ENCODE assay signal across 8 cellular contexts in the genomic region with DNA sequence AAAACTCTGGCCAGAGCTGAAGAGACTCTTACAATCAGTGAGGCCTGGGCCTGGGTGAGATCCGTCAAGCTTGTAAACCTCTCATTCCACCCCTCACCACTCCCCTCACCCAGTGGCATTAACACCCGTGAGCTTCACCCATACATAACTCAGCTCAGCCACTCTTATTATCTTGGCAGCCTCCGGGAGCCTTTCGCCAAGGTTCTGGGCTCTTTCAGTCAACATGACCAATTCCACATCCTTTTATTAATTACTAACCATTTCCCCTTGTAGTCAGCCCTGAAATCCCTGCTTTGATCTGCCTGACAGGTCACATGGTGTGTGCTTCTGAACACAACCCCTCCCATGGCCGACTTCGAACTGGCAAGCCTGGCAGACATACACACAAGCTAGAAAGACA.
DNase-seq lines count a peak whose midpoint lies in the region; ATAC-seq and TF ChIP-seq lines count a peak whose summit lies in the region.

No MANE protein-coding gene starts in this region.

- H3K9me3 ChIP-seq in A673 (ENCODE audit: low read depth, low read length, poor library complexity, severe bottlenecking), result no peaks in the 10 kb centered on the region
- H3K9me3 ChIP-seq in GM23248 (ENCODE audit: low read depth), result no peaks in the 10 kb centered on the region
- H3K9me3 ChIP-seq in lower lobe of right lung, result no peaks in the 10 kb centered on the region

- in situ Hi-C loops in GM23248 (cut with MboI), result loop anchor here (25.0 kb wide), 3 partner anchors 863 to 1188 kb away; no protein-coding TSS in a partner anchor

- POLR2A ChIA-PET in A673 (lab: Charles Lee; ENCODE audit: low non-redundant PET), result no interaction called here

- H3K36me3 Mint-ChIP-seq in activated T-helper 17 cell treated with anti-CD3 and anti-CD28 coated beads, Interleukin-2, amount 50 U/mL, for 72 hours (ENCODE audit: low read depth), result no peaks in the 10 kb centered on the region
- no peaks in the 10 kb centered on the region for H3K36me3 Mint-ChIP-seq in GM23338 (ENCODE audit: low read depth)

- H2AFZ ChIP-seq in GM23248 (no peak overlapping the region), GM23338 (no peak overlapping the region)

- no peaks in the 10 kb centered on the region for H3K9me3 Mint-ChIP-seq in activated T-helper 17 cell treated with anti-CD3 and anti-CD28 coated beads, Interleukin-2, amount 50 U/mL, for 72 hours
- no peaks in the 10 kb centered on the region for H3K9me3 Mint-ChIP-seq in GM23338

- CTCF ChIA-PET in A673 (lab: Charles Lee), result interaction anchor here (1.1 kb wide), 1 partner anchor 15 kb away, joined by 3 read pairs; no protein-coding TSS in a partner anchor

- H3K79me2 ChIP-seq in GM23248 (ENCODE audit: insufficient read depth) (no peaks in the 10 kb centered on the region), GM23338 (replicated peaks; ENCODE audit: insufficient read depth) (no peaks in the 10 kb centered on the region)

- DNase-seq in A673 (ENCODE audit: low spot score), result peak; percentile 37
- peak; percentile 43 for DNase-seq in GM23248
- no peak for DNase-seq in lower lobe of right lung
- DNase-seq in SKM-1 treated with dmso at 0.1 percent for 144 hours (lab: John Stamatoyannopoulos, UW; ENCODE audit: unreplicated experiment), result no peak
- no peak for DNase-seq in GM23338 (ENCODE audit: low spot score)

- intact Hi-C loops in A673 (cut with micrococcal nuclease; ENCODE audit: unreplicated experiment) (no loop called here), lower lobe of right lung (cut with DNase I) (no loop called here)

- no peaks in the 10 kb centered on the region for H3K4me1 Mint-ChIP-seq in activated T-helper 17 cell treated with anti-CD3 and anti-CD28 coated beads, Interleukin-2, amount 50 U/mL, for 72 hours
- no peaks in the 10 kb centered on the region for H3K4me1 Mint-ChIP-seq in GM23338

- H3K9me2 ChIP-seq in GM23248 (ENCODE audit: insufficient read depth) (no peaks in the 10 kb centered on the region), GM23338 (ENCODE audit: insufficient read depth) (peaks cover under 1% of the 10 kb centered on the region; the same call in 1 of the 2 replicates)

- H3K36me3 ChIP-seq in A673 (ENCODE audit: insufficient read depth, low read length, poor library complexity, severe bottlenecking) (no peaks in the 10 kb centered on the region), GM23248 (ENCODE audit: low read depth) (no peaks in the 10 kb centered on the region), lower lobe of right lung (no peaks in the 10 kb centered on the region), GM23338 (ENCODE audit: insufficient read depth) (no peaks in the 10 kb centered on the region)

- BruUV-seq in A673 (replicated peaks; lab: Mats Ljungman, UMichigan), result no TSS peak

- H3K27ac ChIP-seq in A673 (ENCODE audit: low read depth, low read length, poor library complexity, severe bottlenecking) (no peak overlapping the region), GM23248 (0 out of 2 replicates have a peak overlapping the region, but pooled peaks have one; percentile 9), lower lobe of right lung (no peak overlapping the region), GM23338 (ENCODE audit: low read depth) (no peak overlapping the region)

- H3K9ac ChIP-seq in GM23248, result no peak overlapping the region

- H3K27me3 Mint-ChIP-seq in activated T-helper 17 cell treated with anti-CD3 and anti-CD28 coated beads, Interleukin-2, amount 50 U/mL, for 72 hours, result peaks cover 29% of the 10 kb centered on the region
- H3K27me3 Mint-ChIP-seq in GM23338 (ENCODE audit: insufficient read depth, low read depth, poor library complexity), result no peaks in the 10 kb centered on the region

- TF ChIP-seq CTCF in A673 (conservative IDR thresholded peaks at IDR 0.05; ENCODE audit: low read depth, low read length) (no peak), lower lobe of right lung (IDR thresholded peaks at IDR 0.05) (no peak), GM23338 (conservative IDR thresholded peaks at IDR 0.05; ENCODE audit: low read depth in 2 of 2) (no peak)

- peaks cover 8% of the 10 kb centered on the region; the same call in 1 of the 2 replicates for H3F3A ChIP-seq in GM23248 (ENCODE audit: insufficient read depth)
- H3F3A ChIP-seq in GM23338 (replicated peaks; ENCODE audit: low read depth), result no peaks in the 10 kb centered on the region

- no peaks in the 10 kb centered on the region for H4K20me1 ChIP-seq in GM23248 (ENCODE audit: insufficient read depth)
- H4K20me1 ChIP-seq in GM23338 (replicated peaks; ENCODE audit: insufficient read depth), result no peaks in the 10 kb centered on the region

- no peak overlapping the region for H3K4me3 Mint-ChIP-seq in activated T-helper 17 cell treated with anti-CD3 and anti-CD28 coated beads, Interleukin-2, amount 50 U/mL, for 72 hours
- H3K4me3 Mint-ChIP-seq in GM23338, result no peak overlapping the region

- no peak overlapping the region for H3K4me3 ChIP-seq in A673 (ENCODE audit: low read depth, low read length, poor library complexity, severe bottlenecking)
- no peak overlapping the region for H3K4me3 ChIP-seq in GM23248
- H3K4me3 ChIP-seq in lower lobe of right lung, result no peak overlapping the region
- H3K4me3 ChIP-seq in GM23338, result no peak overlapping the region

- no peak overlapping the region for H3K27ac Mint-ChIP-seq in activated T-helper 17 cell treated with anti-CD3 and anti-CD28 coated beads, Interleukin-2, amount 50 U/mL, for 72 hours
- H3K27ac Mint-ChIP-seq in GM23338, result no peak overlapping the region

- peaks cover 3% of the 10 kb centered on the region for H3K27me3 ChIP-seq in A673 (replicated peaks; ENCODE audit: insufficient read depth, low read depth, low read length, poor library complexity)
- no peaks in the 10 kb centered on the region for H3K27me3 ChIP-seq in GM23248 (replicated peaks; ENCODE audit: insufficient read depth)
- H3K27me3 ChIP-seq in lower lobe of right lung (ENCODE audit: low read depth), result no peaks in the 10 kb centered on the region
- no peaks in the 10 kb centered on the region for H3K27me3 ChIP-seq in GM23338 (ENCODE audit: insufficient read depth)

- no peak overlapping the region for H3K4me2 ChIP-seq in GM23248 (ENCODE audit: unreplicated experiment)
- H3K4me2 ChIP-seq in GM23338, result no peak overlapping the region

- ATAC-seq in activated T-helper 17 cell treated with anti-CD3 and anti-CD28 coated beads, Interleukin-2, amount 50 U/mL, for 72 hours (replicated peaks), result peak; percentile 47
- ATAC-seq in lower lobe of right lung (peak; percentile 34 to 39), HG03025 (IDR thresholded peaks at IDR 0.05; ENCODE audit: low FRiP score, unreplicated experiment) (no peak), GM23338 (no peak), HG02938 (IDR thresholded peaks at IDR 0.05; ENCODE audit: unreplicated experiment) (no peak)

- H3K4me1 ChIP-seq in A673 (ENCODE audit: insufficient read depth, low read length, poor library complexity, severe bottlenecking) (peaks cover 3% of the 10 kb centered on the region), GM23248 (ENCODE audit: insufficient read depth) (peaks cover 13% of the 10 kb centered on the region), lower lobe of right lung (peaks cover 7% of the 10 kb centered on the region), GM23338 (ENCODE audit: insufficient read depth) (no peaks in the 10 kb centered on the region)

- WGBS in GM23248 (ENCODE audit: low coverage in 1 of 2, low lambda C conversion rate in 2 of 2, missing lambda C conversion rate in 2 of 2), 2 experiments, result 22 to 26% methylated on average over 6 of the region's 6 CpGs

TF ChIP-seq in GM23338, 12 proteins besides CTCF, POLR2A, EP300 and RAD21 (continues in another document):
- TF ChIP-seq, protein P1, sequence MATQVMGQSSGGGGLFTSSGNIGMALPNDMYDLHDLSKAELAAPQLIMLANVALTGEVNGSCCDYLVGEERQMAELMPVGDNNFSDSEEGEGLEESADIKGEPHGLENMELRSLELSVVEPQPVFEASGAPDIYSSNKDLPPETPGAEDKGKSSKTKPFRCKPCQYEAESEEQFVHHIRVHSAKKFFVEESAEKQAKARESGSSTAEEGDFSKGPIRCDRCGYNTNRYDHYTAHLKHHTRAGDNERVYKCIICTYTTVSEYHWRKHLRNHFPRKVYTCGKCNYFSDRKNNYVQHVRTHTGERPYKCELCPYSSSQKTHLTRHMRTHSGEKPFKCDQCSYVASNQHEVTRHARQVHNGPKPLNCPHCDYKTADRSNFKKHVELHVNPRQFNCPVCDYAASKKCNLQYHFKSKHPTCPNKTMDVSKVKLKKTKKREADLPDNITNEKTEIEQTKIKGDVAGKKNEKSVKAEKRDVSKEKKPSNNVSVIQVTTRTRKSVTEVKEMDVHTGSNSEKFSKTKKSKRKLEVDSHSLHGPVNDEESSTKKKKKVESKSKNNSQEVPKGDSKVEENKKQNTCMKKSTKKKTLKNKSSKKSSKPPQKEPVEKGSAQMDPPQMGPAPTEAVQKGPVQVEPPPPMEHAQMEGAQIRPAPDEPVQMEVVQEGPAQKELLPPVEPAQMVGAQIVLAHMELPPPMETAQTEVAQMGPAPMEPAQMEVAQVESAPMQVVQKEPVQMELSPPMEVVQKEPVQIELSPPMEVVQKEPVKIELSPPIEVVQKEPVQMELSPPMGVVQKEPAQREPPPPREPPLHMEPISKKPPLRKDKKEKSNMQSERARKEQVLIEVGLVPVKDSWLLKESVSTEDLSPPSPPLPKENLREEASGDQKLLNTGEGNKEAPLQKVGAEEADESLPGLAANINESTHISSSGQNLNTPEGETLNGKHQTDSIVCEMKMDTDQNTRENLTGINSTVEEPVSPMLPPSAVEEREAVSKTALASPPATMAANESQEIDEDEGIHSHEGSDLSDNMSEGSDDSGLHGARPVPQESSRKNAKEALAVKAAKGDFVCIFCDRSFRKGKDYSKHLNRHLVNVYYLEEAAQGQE (IDR thresholded peaks at IDR 0.05; ENCODE audit: unreplicated experiment), result no peak

Comparison
In these comparisons a context has a peak if more than half of its experiments do, and no peak if none do; other contexts are left out.
1. DNase-seq: peak in A673 (single experiment) and GM23248 (single experiment); none in lower lobe of right lung (single experiment), SKM-1 treated with dmso at 0.1 percent for 144 hours (single experiment) and GM23338 (single experiment).
2. ATAC-seq: peak in activated T-helper 17 cell treated with anti-CD3 and anti-CD28 coated beads, Interleukin-2, amount 50 U/mL, for 72 hours (single experiment) and lower lobe of right lung (2 of 2); none in HG03025 (single experiment), GM23338 (single experiment) and HG02938 (single experiment).